ENCODE assay signal across 11 cellular contexts in the genomic region with DNA sequence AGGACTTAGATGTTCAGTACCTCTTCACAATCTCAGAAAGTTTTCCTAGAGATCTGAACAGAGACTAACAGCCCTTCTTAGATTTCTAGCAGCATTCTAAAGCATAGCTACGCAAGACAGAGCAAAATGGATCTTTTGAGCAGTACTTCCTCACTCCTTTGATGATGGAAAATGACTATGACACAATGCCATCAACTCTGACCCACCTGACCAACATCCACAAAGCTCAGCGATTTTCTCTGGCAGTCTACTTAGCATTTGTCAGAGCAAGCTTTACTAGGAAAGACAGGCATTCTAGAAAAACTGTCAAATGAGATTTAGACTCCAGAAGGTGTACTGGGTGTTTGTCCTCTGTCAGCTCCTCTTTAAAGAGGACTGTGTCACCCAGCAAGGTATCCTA.
DNase-seq lines count a peak whose midpoint lies in the region; ATAC-seq and TF ChIP-seq lines count a peak whose summit lies in the region.
"Had no signal": no experiment of that assay in that cellular context is flagged by ENCODE, and none has a peak within 500 bp of the region (broad histone marks: within the 10 kb centered on the region; RNA-seq: fewer than 3 reads in every experiment).

No MANE protein-coding gene starts in this region.

- peak overlapping the region; percentile 66 for H3K4me3 Mint-ChIP-seq in CD8-positive, alpha-beta T cell
- H3K4me3 Mint-ChIP-seq in activated naive CD8-positive, alpha-beta T cell treated with anti-CD3 and anti-CD28 coated beads for 36 hours, result peak overlapping the region; percentile 18

- H3K36me3 ChIP-seq in CD8-positive, alpha-beta T cell (ENCODE audit: insufficient read depth, low read length), result no peaks in the 10 kb centered on the region

- peaks cover 18% of the 10 kb centered on the region for H3K4me1 Mint-ChIP-seq in CD8-positive, alpha-beta T cell (ENCODE audit: low read depth)
- H3K4me1 Mint-ChIP-seq in activated naive CD8-positive, alpha-beta T cell treated with anti-CD3 and anti-CD28 coated beads for 36 hours, result peaks cover 15% of the 10 kb centered on the region

- ATAC-seq in CD8-positive, alpha-beta T cell, result peak; percentile 52
- peak; percentile 11 for ATAC-seq in GM19035 (IDR thresholded peaks at IDR 0.05; ENCODE audit: unreplicated experiment)
- peak; percentile 13 for ATAC-seq in HG03039 (IDR thresholded peaks at IDR 0.05; ENCODE audit: unreplicated experiment)

- DNase-seq in CD8-positive, alpha-beta T cell, result no peak
- no peak for DNase-seq in activated naive CD8-positive, alpha-beta T cell treated with anti-CD3 and anti-CD28 coated beads for 36 hours
- DNase-seq in mesenteric fat pad (ENCODE audit: low spot score), result no peak
- DNase-seq in COR-L47 (lab: John Stamatoyannopoulos, UW), result no peak
- no peak for DNase-seq in stimulated activated CD4-positive, alpha-beta T cell treated with anti-CD3 and anti-CD28 coated beads, Interleukin-2, amount 100 ng/mL, for 24 hours
- no peak for DNase-seq in NCI-H2107 treated with DMSO at 0.1 percent for 48 hours (lab: John Stamatoyannopoulos, UW; ENCODE audit: unreplicated experiment)
- DNase-seq: activated effector memory CD4-positive, alpha-beta T cell treated with anti-CD3 and anti-CD28 coated beads, Interleukin-2, amount 50 U/mL, for 16 hours; cortex of kidney; NCI-H1417 had no signal

- peak overlapping the region; percentile 47 for H3K27ac ChIP-seq in CD8-positive, alpha-beta T cell (ENCODE audit: low read depth, low read length)

- POLR2A ChIA-PET in CD8-positive, alpha-beta T cell (lab: Charles Lee), result interaction anchor here (1.0 kb wide), 1 partner anchor 40 kb away, joined by 3 read pairs; no protein-coding TSS in a partner anchor

- no peaks in the 10 kb centered on the region for H3K27me3 Mint-ChIP-seq in CD8-positive, alpha-beta T cell (ENCODE audit: low read depth)
- H3K27me3 Mint-ChIP-seq in activated naive CD8-positive, alpha-beta T cell treated with anti-CD3 and anti-CD28 coated beads for 36 hours, result no peaks in the 10 kb centered on the region

- no peak for TF ChIP-seq CTCF in CD8-positive, alpha-beta T cell (IDR thresholded peaks at IDR 0.05)

- no peaks in the 10 kb centered on the region for H3K9me3 Mint-ChIP-seq in CD8-positive, alpha-beta T cell
- H3K9me3 Mint-ChIP-seq in activated naive CD8-positive, alpha-beta T cell treated with anti-CD3 and anti-CD28 coated beads for 36 hours, result no peaks in the 10 kb centered on the region

- H3K27ac Mint-ChIP-seq in CD8-positive, alpha-beta T cell, result peak overlapping the region; percentile 74
- peak overlapping the region; percentile 86 for H3K27ac Mint-ChIP-seq in activated naive CD8-positive, alpha-beta T cell treated with anti-CD3 and anti-CD28 coated beads for 36 hours

- intact Hi-C loops in CD8-positive, alpha-beta T cell (cut with DNase I, micrococcal nuclease), result no loop called here

- peaks cover 18% of the 10 kb centered on the region for H3K4me1 ChIP-seq in CD8-positive, alpha-beta T cell (ENCODE audit: insufficient read depth, low read length)

- CTCF ChIA-PET in CD8-positive, alpha-beta T cell (lab: Charles Lee), result no interaction called here

- no peaks in the 10 kb centered on the region for H3K27me3 ChIP-seq in CD8-positive, alpha-beta T cell (ENCODE audit: insufficient read depth, low read length)

- no peaks in the 10 kb centered on the region for H3K9me3 ChIP-seq in CD8-positive, alpha-beta T cell (ENCODE audit: low read length)

- peak overlapping the region; percentile 24 for H3K4me3 ChIP-seq in CD8-positive, alpha-beta T cell (ENCODE audit: low read depth, low read length)

- no peaks in the 10 kb centered on the region for H3K36me3 Mint-ChIP-seq in CD8-positive, alpha-beta T cell
- no peaks in the 10 kb centered on the region for H3K36me3 Mint-ChIP-seq in activated naive CD8-positive, alpha-beta T cell treated with anti-CD3 and anti-CD28 coated beads for 36 hours
